In the genomic region with DNA sequence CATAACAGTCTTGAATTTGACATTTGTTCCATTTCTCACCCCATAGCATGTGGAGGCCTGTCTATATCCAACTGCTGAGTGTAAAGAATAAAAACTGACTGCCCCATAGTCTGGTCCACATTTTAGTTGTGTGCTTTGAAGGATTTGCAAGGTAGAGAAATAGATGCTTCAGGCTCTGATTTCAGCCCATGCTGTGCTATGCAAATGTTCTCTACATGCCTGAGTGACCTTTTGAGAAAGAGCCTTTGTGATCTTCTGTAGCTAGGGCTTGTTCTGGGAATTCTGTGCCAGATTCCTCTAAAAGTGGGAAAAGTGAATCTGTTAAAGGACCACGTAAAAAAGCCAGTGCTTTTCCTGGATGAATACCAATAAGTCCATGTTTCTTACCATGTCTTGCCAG, we compare ENCODE assay signal across 13 cellular contexts. TPM values are rescaled to one million over a fixed set of nuclear protein-coding genes. Genes with fewer than 3 reads are reported as not detected.
DNase-seq lines count a peak whose midpoint lies in the region; ATAC-seq and TF ChIP-seq lines count a peak whose summit lies in the region.
"Had no signal": no experiment of that assay in that cellular context is flagged by ENCODE, and none has a peak within 500 bp of the region (broad histone marks: within the 10 kb centered on the region; RNA-seq: fewer than 3 reads in every experiment).

No MANE protein-coding gene starts in this region.

- H3K4me3 Mint-ChIP-seq in activated T-helper 2 cell treated with anti-CD3 and anti-CD28 coated beads, Interferon-gamma antibody, Interleukin-2, Interleukin-4, amounts not matched to agents 10 μg/mL and 5 μg/mL and 100 μg/mL, durations not matched to agents 14 hours and 24 hours and 36 hours (ENCODE audit: low read depth): no peak overlapping the region
- H3K4me3 Mint-ChIP-seq: central memory CD8-positive, alpha-beta T cell had no signal

- no peaks in the 10 kb centered on the region for H4K20me1 ChIP-seq in OCI-LY1 (ENCODE audit: insufficient read depth, low read length)

- H3K4me3 ChIP-seq in OCI-LY1 (ENCODE audit: low read depth, low read length, poor library complexity, severe bottlenecking) (no peak overlapping the region), retinal pigment epithelial cell (ENCODE audit: low read length) (no peak overlapping the region)

- H3K4me2 ChIP-seq in OCI-LY1 (ENCODE audit: low read length): peak overlapping the region; percentile 12; the same call in 1 of the 2 replicates

- peaks cover 16% of the 10 kb centered on the region for H3K36me3 ChIP-seq in OCI-LY1 (ENCODE audit: insufficient read depth, low read length)

- H3K9me3 Mint-ChIP-seq in activated T-helper 2 cell treated with anti-CD3 and anti-CD28 coated beads, Interferon-gamma antibody, Interleukin-2, Interleukin-4, amounts not matched to agents 10 μg/mL and 5 μg/mL and 100 μg/mL, durations not matched to agents 14 hours and 24 hours and 36 hours: no peaks in the 10 kb centered on the region
- H3K9me3 Mint-ChIP-seq: central memory CD8-positive, alpha-beta T cell had no signal

- no peak overlapping the region for H2AFZ ChIP-seq in OCI-LY1 (ENCODE audit: low read length)

- DNase-seq in DMS53 (lab: John Stamatoyannopoulos, UW) (peak; percentile 8), DMS53 treated with DMSO at 0.1 percent for 48 hours (lab: John Stamatoyannopoulos, UW; ENCODE audit: unreplicated experiment) (no peak), globus pallidus (ENCODE audit: low spot score) (peak; percentile 62), retinal pigment epithelial cell (ENCODE audit: low read depth) (peak; percentile 58)
- DNase-seq in activated T-helper 2 cell treated with anti-CD3 and anti-CD28 coated beads, Interferon-gamma antibody, Interleukin-2, Interleukin-4, amounts not matched to agents 10 μg/mL and 5 μg/mL and 100 μg/mL, durations not matched to agents 14 hours and 24 hours and 36 hours (ENCODE audit: low spot score): no peak
- DNase-seq: activated T-cell treated with anti-CD3 and anti-CD28 coated beads for 4 hours, NCI-H2029, posterior cingulate gyrus, T-helper 2 cell had no signal

- intact Hi-C loops in activated T-helper 2 cell treated with anti-CD3 and anti-CD28 coated beads, Interferon-gamma antibody, Interleukin-2, Interleukin-4, amounts not matched to agents 10 μg/mL and 5 μg/mL and 100 μg/mL, durations not matched to agents 14 hours and 24 hours and 36 hours (cut with micrococcal nuclease): loop anchor here (10.0 kb wide), 1 partner anchor 262 kb away; a partner anchor contains a TSS

- no peaks in the 10 kb centered on the region for H3K9me2 ChIP-seq in OCI-LY1 (ENCODE audit: low read depth, low read length)

- H3K9me3 ChIP-seq in OCI-LY1 (ENCODE audit: low read length): no peaks in the 10 kb centered on the region

- TF ChIP-seq CTCF in OCI-LY1 (IDR thresholded peaks at IDR 0.05; ENCODE audit: low read length): no peak
- no peak for TF ChIP-seq CTCF in retinal pigment epithelial cell (conservative IDR thresholded peaks at IDR 0.05; ENCODE audit: low read depth, low read length)

- peaks cover 23% of the 10 kb centered on the region for H3K36me3 Mint-ChIP-seq in activated T-helper 2 cell treated with anti-CD3 and anti-CD28 coated beads, Interferon-gamma antibody, Interleukin-2, Interleukin-4, amounts not matched to agents 10 μg/mL and 5 μg/mL and 100 μg/mL, durations not matched to agents 14 hours and 24 hours and 36 hours (ENCODE audit: low read depth)

- no peaks in the 10 kb centered on the region for H3F3A ChIP-seq in OCI-LY1 (ENCODE audit: insufficient read depth, low read length)

- H3K4me1 Mint-ChIP-seq in activated T-helper 2 cell treated with anti-CD3 and anti-CD28 coated beads, Interferon-gamma antibody, Interleukin-2, Interleukin-4, amounts not matched to agents 10 μg/mL and 5 μg/mL and 100 μg/mL, durations not matched to agents 14 hours and 24 hours and 36 hours (ENCODE audit: low read depth): peaks cover 27% of the 10 kb centered on the region

- peaks cover 3% of the 10 kb centered on the region for H3K27me3 Mint-ChIP-seq in activated T-helper 2 cell treated with anti-CD3 and anti-CD28 coated beads, Interferon-gamma antibody, Interleukin-2, Interleukin-4, amounts not matched to agents 10 μg/mL and 5 μg/mL and 100 μg/mL, durations not matched to agents 14 hours and 24 hours and 36 hours (ENCODE audit: low read depth)
- H3K27me3 Mint-ChIP-seq: central memory CD8-positive, alpha-beta T cell had no signal

- ATAC-seq in HG03159 (IDR thresholded peaks at IDR 0.05; ENCODE audit: unreplicated experiment) (no peak), HG02884 (IDR thresholded peaks at IDR 0.05; ENCODE audit: unreplicated experiment) (no peak)

- H3K4me1 ChIP-seq in OCI-LY1 (ENCODE audit: insufficient read depth, low read length, severe bottlenecking): peaks cover 26% of the 10 kb centered on the region

- no peak overlapping the region for H3K9ac ChIP-seq in OCI-LY1 (ENCODE audit: low read length)

- H3K27me3 ChIP-seq in OCI-LY1 (ENCODE audit: insufficient read depth, low read length): no peaks in the 10 kb centered on the region

- H3K79me2 ChIP-seq in OCI-LY1 (ENCODE audit: insufficient read depth, low read length): no peaks in the 10 kb centered on the region; the same call in 1 of the 2 replicates

- no peak overlapping the region for H3K27ac Mint-ChIP-seq in activated T-helper 2 cell treated with anti-CD3 and anti-CD28 coated beads, Interferon-gamma antibody, Interleukin-2, Interleukin-4, amounts not matched to agents 10 μg/mL and 5 μg/mL and 100 μg/mL, durations not matched to agents 14 hours and 24 hours and 36 hours

- no peak overlapping the region for H3K27ac ChIP-seq in OCI-LY1 (ENCODE audit: low read depth, low read length, poor library complexity, severe bottlenecking)

RNA-seq across cellular contexts. Expression of a gene that starts 5.2 kb away (rescaled TPM):
- 7.2 and 8.7 TPM in 2 replicates for total RNA-seq in activated T-helper 2 cell treated with anti-CD3 and anti-CD28 coated beads, Interferon-gamma antibody, Interleukin-2, Interleukin-4, amounts not matched to agents 10 μg/mL and 5 μg/mL and 100 μg/mL, durations not matched to agents 14 hours and 24 hours and 36 hours

RNA-seq across cellular contexts. Expression of a gene that starts 39.9 kb away (rescaled TPM):
- total RNA-seq in activated T-helper 2 cell treated with anti-CD3 and anti-CD28 coated beads, Interferon-gamma antibody, Interleukin-2, Interleukin-4, amounts not matched to agents 10 μg/mL and 5 μg/mL and 100 μg/mL, durations not matched to agents 14 hours and 24 hours and 36 hours: not detected in 2 replicates

Comparison
In these comparisons a context has a peak if more than half of its experiments do, and no peak if none do; other contexts are left out.
1. DNase-seq: peak in DMS53 (single experiment), globus pallidus (single experiment) and retinal pigment epithelial cell (single experiment); none in DMS53 treated with DMSO at 0.1 percent for 48 hours (single experiment) and activated T-helper 2 cell treated with anti-CD3 and anti-CD28 coated beads, Interferon-gamma antibody, Interleukin-2, Interleukin-4, amounts not matched to agents 10 μg/mL and 5 μg/mL and 100 μg/mL, durations not matched to agents 14 hours and 24 hours and 36 hours (single experiment).